11 cellular contexts compared by ENCODE assay signal in genomic region chr9:7273575-7273974, GRCh38.
DNase-seq lines count a peak whose midpoint lies in the region; ATAC-seq, FAIRE-seq and TF ChIP-seq lines count a peak whose summit lies in the region.
"Had no signal": no experiment of that assay in that cellular context is flagged by ENCODE, and none has a peak within 500 bp of the region (broad histone marks: within the 10 kb centered on the region; RNA-seq: fewer than 3 reads in every experiment).

No MANE protein-coding gene starts in this region.

- peak in 3 of 4 donors; percentile 51 to 64 (median 57) for ATAC-seq in heart left ventricle
- ATAC-seq: activated naive CD4-positive, alpha-beta T cell treated with anti-CD3 and anti-CD28 coated beads, Interleukin-2, amount 50 U/mL, for 72 hours had no signal

- no peak overlapping the region for H3K4me3 ChIP-seq in heart left ventricle
- no peak overlapping the region for H3K4me3 ChIP-seq in stomach
- H3K4me3 ChIP-seq: prostate gland had no signal

- H3K36me3 ChIP-seq in heart left ventricle (no peaks in the 10 kb centered on the region), stomach (no peaks in the 10 kb centered on the region)
- H3K36me3 ChIP-seq: prostate gland had no signal

- 47 to 60% (median 48%) methylated on average over 5 of the region's 5 CpGs for WGBS in heart left ventricle, 4 donors
- 45 to 58% (median 52%) methylated on average over 5 of the region's 5 CpGs for WGBS in stomach, 5 donors

- DNase-seq in NCI-H146 (lab: John Stamatoyannopoulos, UW) (peak; percentile 50), NCI-H146 treated with DMSO at 0.1 percent for 48 hours (lab: John Stamatoyannopoulos, UW; ENCODE audit: unreplicated experiment) (no peak), SW480 (ENCODE audit: low spot score) (peak; percentile 7), heart left ventricle (peak in 3 of 5 donors; percentile 20 to 32 (median 23)), stomach (no peak), HTR-8/SVneo (ENCODE audit: insufficient read length, low spot score) (no peak), activated gamma-delta T cell (lab: John Stamatoyannopoulos, UW) (no peak), GM13976 (ENCODE audit: low spot score) (no peak)
- DNase-seq: NCI-H2029 had no signal

- peak; percentile 16 to 75 (median 54) for TF ChIP-seq CTCF in heart left ventricle (IDR thresholded peaks at IDR 0.05)
- peak in 4 of 7 experiments; percentile 8 to 27 (median 14) for TF ChIP-seq CTCF in stomach (IDR thresholded peaks at IDR 0.05)
- TF ChIP-seq CTCF in GM13976 (IDR thresholded peaks at IDR 0.05; ENCODE audit: borderline replicate concordance, control extremely low read depth, extremely low read depth, insufficient read depth, missing control alignments) = no peak

- intact Hi-C loops in heart left ventricle (cut with DNase I) = loop anchor here in 7 of 10 donors (5.0 to 10.0 kb wide), 2 partner anchors 261 to 264 kb away; no protein-coding TSS in a partner anchor
- intact Hi-C loops in stomach (cut with DNase I; ENCODE audit: low total_unique reads) = no loop called here

- peaks cover 0 to 4% (median 0%) of the 10 kb centered on the region in 12 donors for H3K4me1 ChIP-seq in heart left ventricle
- no peaks in the 10 kb centered on the region for H3K4me1 ChIP-seq in stomach
- H3K4me1 ChIP-seq: prostate gland had no signal

- TF ChIP-seq EP300 in stomach (IDR thresholded peaks at IDR 0.05) = no peak

- H3K27me3 ChIP-seq in heart left ventricle (peaks cover 0 to 3% (median 0%) of the 10 kb centered on the region in 9 donors), stomach (no peaks in the 10 kb centered on the region)

- no peaks in the 10 kb centered on the region for H3K9me3 ChIP-seq in heart left ventricle
- no peaks in the 10 kb centered on the region for H3K9me3 ChIP-seq in stomach
- H3K9me3 ChIP-seq: prostate gland had no signal

- H3K27ac ChIP-seq in heart left ventricle = no peak overlapping the region
- H3K27ac ChIP-seq in stomach = no peak overlapping the region
- H3K27ac ChIP-seq: prostate gland had no signal

- in situ Hi-C loops in GM13976 (cut with MboI; ENCODE audit: low sequenced_read_pairs, unreplicated experiment) = no loop called here

- TF ChIP-seq POLR2A in heart left ventricle (IDR thresholded peaks at IDR 0.05) (no peak), stomach (IDR thresholded peaks at IDR 0.05) (no peak)

- FAIRE-seq in HTR-8/SVneo (lab: Jason Lieb, UNC) = no peak

Comparison
In these comparisons a context has a peak if more than half of its experiments do, and no peak if none do; other contexts are left out.
1. DNase-seq: peak in NCI-H146 (single experiment), SW480 (single experiment) and heart left ventricle (3 of 5); none in NCI-H146 treated with DMSO at 0.1 percent for 48 hours (single experiment), stomach (single experiment), HTR-8/SVneo (single experiment), activated gamma-delta T cell (single experiment) and GM13976 (single experiment).